Comparison of ENCODE assay signal across 22 cellular contexts in genomic region chr13:72570019-72570418, GRCh38.
DNase-seq lines count a peak whose midpoint lies in the region; ATAC-seq and TF ChIP-seq lines count a peak whose summit lies in the region.
"Had no signal": no experiment of that assay in that cellular context is flagged by ENCODE, and none has a peak within 500 bp of the region (broad histone marks: within the 10 kb centered on the region; RNA-seq: fewer than 3 reads in every experiment).

No MANE protein-coding gene starts in this region.

- intact Hi-C loops in CD4-positive, alpha-beta memory T cell (cut with micrococcal nuclease) = no loop called here
- intact Hi-C loops in stomach (cut with DNase I; ENCODE audit: low total_unique reads) = no loop called here

- H3K4me3 ChIP-seq in choroid plexus epithelial cell (ENCODE audit: low read depth, low read length) (no peak overlapping the region), stomach (no peak overlapping the region)
- H3K4me3 ChIP-seq in CD4-positive, alpha-beta memory T cell (ENCODE audit: low read length in 2 of 2) = no peak overlapping the region
- H3K4me3 ChIP-seq in effector memory CD4-positive, alpha-beta T cell (ENCODE audit: insufficient read depth, low read depth, low read length, poor library complexity, severe bottlenecking) = no peak overlapping the region
- H3K4me3 ChIP-seq: cardiac muscle cell, SJSA1 had no signal

- no peaks in the 10 kb centered on the region for H3K36me3 Mint-ChIP-seq in CD4-positive, alpha-beta memory T cell
- H3K36me3 Mint-ChIP-seq: immature natural killer cell; naive thymus-derived CD4-positive, alpha-beta T cell had no signal

- H3K27ac Mint-ChIP-seq in CD4-positive, alpha-beta memory T cell = no peak overlapping the region
- H3K27ac Mint-ChIP-seq: activated T-helper 17 cell treated with anti-CD3 and anti-CD28 coated beads, Interleukin-2, amount 50 U/mL, for 72 hours; immature natural killer cell; naive thymus-derived CD4-positive, alpha-beta T cell; progenitor cell of endocrine pancreas had no signal

- peaks cover 0 to 4% (median 0%) of the 10 kb centered on the region in 8 donors for H3K9me3 Mint-ChIP-seq in CD4-positive, alpha-beta memory T cell
- H3K9me3 Mint-ChIP-seq: activated T-helper 17 cell treated with anti-CD3 and anti-CD28 coated beads, Interleukin-2, amount 50 U/mL, for 72 hours had no signal

- no peaks in the 10 kb centered on the region for H3K36me3 ChIP-seq in CD4-positive, alpha-beta memory T cell (ENCODE audit: insufficient read depth, low read length)
- H3K36me3 ChIP-seq in effector memory CD4-positive, alpha-beta T cell (ENCODE audit: control insufficient read depth, insufficient read depth, low read length) = no peaks in the 10 kb centered on the region
- H3K36me3 ChIP-seq in stomach = no peaks in the 10 kb centered on the region
- H3K36me3 ChIP-seq: cardiac muscle cell, SJSA1 had no signal

- no peaks in the 10 kb centered on the region for H3K4me1 Mint-ChIP-seq in CD4-positive, alpha-beta memory T cell
- H3K4me1 Mint-ChIP-seq: activated T-helper 17 cell treated with anti-CD3 and anti-CD28 coated beads, Interleukin-2, amount 50 U/mL, for 72 hours; immature natural killer cell; naive thymus-derived CD4-positive, alpha-beta T cell had no signal

- H3K4me1 ChIP-seq in CD4-positive, alpha-beta memory T cell (ENCODE audit: insufficient read depth, low read length) = no peaks in the 10 kb centered on the region
- H3K4me1 ChIP-seq in effector memory CD4-positive, alpha-beta T cell (ENCODE audit: control insufficient read depth, insufficient read depth, low read length, poor library complexity, severe bottlenecking) = no peaks in the 10 kb centered on the region
- H3K4me1 ChIP-seq in stomach = no peaks in the 10 kb centered on the region
- H3K4me1 ChIP-seq: SJSA1 had no signal

- no peaks in the 10 kb centered on the region for H3K27me3 ChIP-seq in CD4-positive, alpha-beta memory T cell (ENCODE audit: insufficient read depth, low read length)
- no peaks in the 10 kb centered on the region for H3K27me3 ChIP-seq in effector memory CD4-positive, alpha-beta T cell (replicated peaks; ENCODE audit: control insufficient read depth, insufficient read depth, low read length, poor library complexity, severe bottlenecking)
- no peaks in the 10 kb centered on the region for H3K27me3 ChIP-seq in stomach
- H3K27me3 ChIP-seq: cardiac muscle cell, SJSA1 had no signal

- TF ChIP-seq CTCF in choroid plexus epithelial cell (conservative IDR thresholded peaks at IDR 0.05; ENCODE audit: low read depth, low read length) = no peak
- TF ChIP-seq CTCF in stomach (IDR thresholded peaks at IDR 0.05) = no peak

- no peak overlapping the region for H3K4me3 Mint-ChIP-seq in CD4-positive, alpha-beta memory T cell
- H3K4me3 Mint-ChIP-seq: activated T-helper 17 cell treated with anti-CD3 and anti-CD28 coated beads, Interleukin-2, amount 50 U/mL, for 72 hours; immature natural killer cell; naive thymus-derived CD4-positive, alpha-beta T cell had no signal

- TF ChIP-seq POLR2A in stomach (IDR thresholded peaks at IDR 0.05) = no peak

- no peaks in the 10 kb centered on the region for H3K9me3 ChIP-seq in CD4-positive, alpha-beta memory T cell (ENCODE audit: control insufficient read depth in 1 of 2, low read length in 2 of 2)
- H3K9me3 ChIP-seq in effector memory CD4-positive, alpha-beta T cell (ENCODE audit: control insufficient read depth, low read length) = no peaks in the 10 kb centered on the region
- peaks cover 0 to 9% (median 0%) of the 10 kb centered on the region in 4 donors for H3K9me3 ChIP-seq in stomach
- H3K9me3 ChIP-seq: SJSA1 had no signal

- ATAC-seq in GM18870 (IDR thresholded peaks at IDR 0.05; ENCODE audit: unreplicated experiment) (peak; percentile 62), GM21723 (IDR thresholded peaks at IDR 0.05; ENCODE audit: unreplicated experiment) (peak; percentile 71), HG03378 (IDR thresholded peaks at IDR 0.05; ENCODE audit: unreplicated experiment) (peak; percentile 48), GM19324 (IDR thresholded peaks at IDR 0.05; ENCODE audit: low FRiP score, unreplicated experiment) (no peak)
- ATAC-seq: activated T-helper 17 cell treated with anti-CD3 and anti-CD28 coated beads, Interleukin-2, amount 50 U/mL, for 72 hours; HepG2; naive thymus-derived CD4-positive, alpha-beta T cell had no signal

- POLR2A ChIA-PET in CD4-positive, alpha-beta memory T cell (lab: Charles Lee; ENCODE audit: partially characterized antibody) = no interaction called here

- TF ChIP-seq EP300 in stomach (IDR thresholded peaks at IDR 0.05) = no peak

- H3K27ac ChIP-seq in CD4-positive, alpha-beta memory T cell (ENCODE audit: low read depth, low read length) = no peak overlapping the region
- H3K27ac ChIP-seq in effector memory CD4-positive, alpha-beta T cell (ENCODE audit: insufficient read depth, low read length, poor library complexity, severe bottlenecking) = no peak overlapping the region
- H3K27ac ChIP-seq in stomach = no peak overlapping the region
- H3K27ac ChIP-seq: cardiac muscle cell, SJSA1 had no signal

- H3K27me3 Mint-ChIP-seq in CD4-positive, alpha-beta memory T cell = peaks cover 4% of the 10 kb centered on the region in 2 donors
- H3K27me3 Mint-ChIP-seq: activated T-helper 17 cell treated with anti-CD3 and anti-CD28 coated beads, Interleukin-2, amount 50 U/mL, for 72 hours; progenitor cell of endocrine pancreas had no signal

- 52 to 61% (median 57%) methylated on average over 4 of the region's 4 CpGs for WGBS in stomach, 5 donors

- CTCF ChIA-PET in CD4-positive, alpha-beta memory T cell (lab: Charles Lee; ENCODE audit: partially characterized antibody) = no interaction called here

- peak; percentile 5 for DNase-seq in choroid plexus epithelial cell (ENCODE audit: low read depth)
- no peak for DNase-seq in CD4-positive, alpha-beta memory T cell
- no peak for DNase-seq in effector memory CD4-positive, alpha-beta T cell
- no peak for DNase-seq in stomach
- DNase-seq: activated CD4-positive, CD25-positive, alpha-beta regulatory T cell; HCEC 1CT; immature natural killer cell; naive thymus-derived CD4-positive, alpha-beta T cell; NCI-H2081; NCI-H510A; OCI-M1; stimulated activated CD4-positive, alpha-beta T cell treated with anti-CD3 and anti-CD28 coated beads, Interleukin-2, amount 100 ng/mL, for 48 hours; T-helper 2 cell had no signal
